Comparison of ENCODE assay signal across 13 cellular contexts in genomic region chr14:99195602-99196309, GRCh38.
A peak's percentile ranks its signal among the peaks of the same experiment; 100 is the strongest.
DNase-seq lines count a peak whose midpoint lies in the region; ATAC-seq lines count a peak whose summit lies in the region.
"Had no signal": no experiment of that assay in that cellular context is flagged by ENCODE, and none has a peak within 500 bp of the region (broad histone marks: within the 10 kb centered on the region; RNA-seq: fewer than 3 reads in every experiment).

No MANE protein-coding gene starts in this region.

- ATAC-seq in stimulated activated effector memory CD8-positive, alpha-beta T cell treated with anti-CD3 and anti-CD28 coated beads, Interleukin-12 subunit alpha, Interleukin-12 subunit beta, amount 100 ng/mL, for 72 hours = no peak
- ATAC-seq in GM21526 (IDR thresholded peaks at IDR 0.05; ENCODE audit: low FRiP score, unreplicated experiment) (no peak), GM19395 (IDR thresholded peaks at IDR 0.05; ENCODE audit: unreplicated experiment) (no peak)
- ATAC-seq: gastroesophageal sphincter had no signal

- no peaks in the 10 kb centered on the region for H3K27me3 Mint-ChIP-seq in activated naive CD4-positive, alpha-beta T cell treated with anti-CD3 and anti-CD28 coated beads for 36 hours (ENCODE audit: low read depth)

- H3K4me1 Mint-ChIP-seq in activated naive CD4-positive, alpha-beta T cell treated with anti-CD3 and anti-CD28 coated beads for 36 hours (ENCODE audit: low read depth) = peaks cover 90% of the 10 kb centered on the region
- peaks cover 96% of the 10 kb centered on the region for H3K4me1 Mint-ChIP-seq in stimulated activated effector memory CD8-positive, alpha-beta T cell treated with anti-CD3 and anti-CD28 coated beads, Interleukin-12 subunit alpha, Interleukin-12 subunit beta, amount 100 ng/mL, for 72 hours

- H3K9me3 Mint-ChIP-seq in activated naive CD4-positive, alpha-beta T cell treated with anti-CD3 and anti-CD28 coated beads for 36 hours = no peaks in the 10 kb centered on the region
- H3K9me3 Mint-ChIP-seq in stimulated activated effector memory CD8-positive, alpha-beta T cell treated with anti-CD3 and anti-CD28 coated beads, Interleukin-12 subunit alpha, Interleukin-12 subunit beta, amount 100 ng/mL, for 72 hours = no peaks in the 10 kb centered on the region

- H3K27ac Mint-ChIP-seq in activated naive CD4-positive, alpha-beta T cell treated with anti-CD3 and anti-CD28 coated beads for 36 hours = peak overlapping the region; percentile 95
- peak overlapping the region; percentile 92 for H3K27ac Mint-ChIP-seq in stimulated activated effector memory CD8-positive, alpha-beta T cell treated with anti-CD3 and anti-CD28 coated beads, Interleukin-12 subunit alpha, Interleukin-12 subunit beta, amount 100 ng/mL, for 72 hours

- peak overlapping the region; percentile 36 for H3K27ac ChIP-seq in caudate nucleus (ENCODE audit: low read depth, low read length)
- H3K27ac ChIP-seq: BLaER1 treated with 17β-estradiol and CSF1 and Interleukin-3, amounts not matched to agents 10 nM and 100 nM; gastroesophageal sphincter; left ventricle myocardium inferior had no signal

- DNase-seq in activated naive CD4-positive, alpha-beta T cell treated with anti-CD3 and anti-CD28 coated beads for 36 hours = no peak
- no peak for DNase-seq in activated naive CD4-positive, alpha-beta T cell (lab: John Stamatoyannopoulos, UW)
- DNase-seq in NCI-H345 (lab: John Stamatoyannopoulos, UW) (peak; percentile 55), caudate nucleus (lab: John Stamatoyannopoulos, UW) (peak in 6 of 61 donors; percentile 30 to 69 (median 44)), NCI-H748 (lab: John Stamatoyannopoulos, UW; ENCODE audit: unreplicated experiment) (no peak)
- no peak for DNase-seq in stimulated activated effector memory CD8-positive, alpha-beta T cell treated with anti-CD3 and anti-CD28 coated beads, Interleukin-12 subunit alpha, Interleukin-12 subunit beta, amount 100 ng/mL, for 72 hours (ENCODE audit: low spot score in 2 of 2)
- DNase-seq: activated gamma-delta T cell, left ventricle myocardium inferior, NCI-H1436 had no signal

- H3K36me3 Mint-ChIP-seq in activated naive CD4-positive, alpha-beta T cell treated with anti-CD3 and anti-CD28 coated beads for 36 hours (ENCODE audit: low read depth) = peaks cover 45% of the 10 kb centered on the region
- H3K36me3 Mint-ChIP-seq in stimulated activated effector memory CD8-positive, alpha-beta T cell treated with anti-CD3 and anti-CD28 coated beads, Interleukin-12 subunit alpha, Interleukin-12 subunit beta, amount 100 ng/mL, for 72 hours = peaks cover 58% of the 10 kb centered on the region

- CTCF ChIA-PET in activated naive CD4-positive, alpha-beta T cell treated with anti-CD3 and anti-CD28 coated beads for 36 hours (lab: Charles Lee) = interaction anchor here (0.5 to 1.1 kb wide), 4 partner anchors 21 to 269 kb away, joined by 3 to 5 read pairs (median 3); no protein-coding TSS in a partner anchor

- intact Hi-C loops in activated naive CD4-positive, alpha-beta T cell treated with anti-CD3 and anti-CD28 coated beads for 36 hours (cut with micrococcal nuclease) = loop anchor here (10.0 kb wide), 2 partner anchors 1491 to 1891 kb away; no protein-coding TSS in a partner anchor

- H3K4me3 Mint-ChIP-seq in activated naive CD4-positive, alpha-beta T cell treated with anti-CD3 and anti-CD28 coated beads for 36 hours = no peak overlapping the region
- no peak overlapping the region for H3K4me3 Mint-ChIP-seq in stimulated activated effector memory CD8-positive, alpha-beta T cell treated with anti-CD3 and anti-CD28 coated beads, Interleukin-12 subunit alpha, Interleukin-12 subunit beta, amount 100 ng/mL, for 72 hours
